Comparison of ENCODE assay signal across 1 cellular context in genomic region chr6:31738048-31738979, GRCh38.
TF ChIP-seq lines count a peak whose summit lies in the region.

No MANE protein-coding gene starts in this region.

TF ChIP-seq in K562, 482 proteins besides CTCF, POLR2A, EP300 and RAD21 (continued from another document and continues in another):
- TF ChIP-seq FOXO4 (CRISPR knock-in tag; IDR thresholded peaks at IDR 0.05) (peak; percentile 82), ATF1 (CRISPR knock-in tag; IDR thresholded peaks at IDR 0.05) (no peak), ATF1 (tag; IDR thresholded peaks at IDR 0.05) (peak; percentile 95), PHTF2 (CRISPR knock-in tag; IDR thresholded peaks at IDR 0.05) (no peak), PML (IDR thresholded peaks at IDR 0.05; ENCODE audit: low read length) (peak; percentile 82), RB1 (IDR thresholded peaks at IDR 0.05; ENCODE audit: low read depth) (no peak), SMC3 (conservative IDR thresholded peaks at IDR 0.05; ENCODE audit: insufficient read depth, low read depth, low read length) (no peak; the same call in 1 of the 2 replicates), TAF7 (tag; IDR thresholded peaks at IDR 0.05) (peak; percentile 4), ZNF444 (CRISPR knock-in tag; IDR thresholded peaks at IDR 0.05) (no peak), ZNF780A (CRISPR knock-in tag; IDR thresholded peaks at IDR 0.05) (no peak), DIDO1 (tag; IDR thresholded peaks at IDR 0.05; ENCODE audit: low read depth) (no peak), BACH1 (tag; IDR thresholded peaks at IDR 0.05) (no peak), FOXJ2 (tag; IDR thresholded peaks at IDR 0.05) (no peak), ARID3B (CRISPR knock-in tag; IDR thresholded peaks at IDR 0.05; ENCODE audit: borderline replicate concordance) (0 out of 2 replicates have a peak, but pooled peaks have one; percentile 89), RBM34 (IDR thresholded peaks at IDR 0.05; ENCODE audit: borderline replicate concordance, insufficient read depth, low read length) (no peak), ZBTB17 (CRISPR knock-in tag; IDR thresholded peaks at IDR 0.05) (peak; percentile 78), CBX2 (IDR thresholded peaks at IDR 0.05; ENCODE audit: insufficient read depth, low read length, poor library complexity, severe bottlenecking) (no peak), TCF7 (IDR thresholded peaks at IDR 0.05; ENCODE audit: borderline replicate concordance) (no peak), ZNF507 (tag; conservative IDR thresholded peaks at IDR 0.05) (no peak), IRF2 (CRISPR knock-in tag; IDR thresholded peaks at IDR 0.05) (no peak), ZSCAN32 (CRISPR knock-in tag; IDR thresholded peaks at IDR 0.05) (no peak), CSDE1 (IDR thresholded peaks at IDR 0.05) (0 out of 4 replicates have a peak, but pooled peaks of 1 of the 2 experiments have one; percentile 23), SP1 (CRISPR knock-in tag; IDR thresholded peaks at IDR 0.05) (peak; percentile 81), ELF1 (tag; IDR thresholded peaks at IDR 0.05) (no peak), KAT7 (CRISPR knock-in tag; IDR thresholded peaks at IDR 0.05; ENCODE audit: borderline replicate concordance) (no peak), SMARCC2 (IDR thresholded peaks at IDR 0.05; ENCODE audit: low read depth) (peak; percentile 54; the same call in 1 of the 2 replicates), KDM1A (IDR thresholded peaks at IDR 0.05) (no peak), CREBBP (IDR thresholded peaks at IDR 0.05; ENCODE audit: low read depth, low read length) (no peak), RCOR1 (IDR thresholded peaks at IDR 0.05; ENCODE audit: borderline replicate concordance in 1 of 2, low read depth in 2 of 2, low read length in 2 of 2) (peak in 1 of 2 experiments; percentile 94; a peak in 3 of 4 replicates), E2F1 (CRISPR knock-in tag; IDR thresholded peaks at IDR 0.05) (peak; percentile 59), TCF7L2 (IDR thresholded peaks at IDR 0.05; ENCODE audit: low read depth, low read length) (no peak), SNIP1 (IDR thresholded peaks at IDR 0.05; ENCODE audit: low read depth) (no peak), ZFP30 (CRISPR knock-in tag; IDR thresholded peaks at IDR 0.05; ENCODE audit: borderline replicate concordance) (peak; percentile 64; the same call in 1 of the 2 replicates), MXD1 (CRISPR knock-in tag; IDR thresholded peaks at IDR 0.05; ENCODE audit: borderline replicate concordance, poor library complexity, severe bottlenecking) (no peak), SMARCB1 (IDR thresholded peaks at IDR 0.05; ENCODE audit: insufficient read length, low read depth) (no peak), HCFC1 (IDR thresholded peaks at IDR 0.05; ENCODE audit: low read depth, low read length) (0 out of 2 replicates have a peak, but pooled peaks have one; percentile 58), ZNF175 (CRISPR knock-in tag; IDR thresholded peaks at IDR 0.05; ENCODE audit: low read depth) (no peak), SPI1 (IDR thresholded peaks at IDR 0.05; ENCODE audit: borderline replicate concordance, low read depth, low read length) (peak; percentile 93), HMGXB4 (CRISPR knock-in tag; IDR thresholded peaks at IDR 0.05) (0 out of 2 replicates have a peak, but pooled peaks have one; percentile 30), NCOA6 (IDR thresholded peaks at IDR 0.05) (no peak), ZBTB1 (CRISPR knock-in tag; IDR thresholded peaks at IDR 0.05; ENCODE audit: borderline replicate concordance, low read depth) (no peak), RNF219 (CRISPR knock-in tag; IDR thresholded peaks at IDR 0.05) (0 out of 2 replicates have a peak, but pooled peaks have one; percentile 47), HDAC6 (IDR thresholded peaks at IDR 0.05; ENCODE audit: low read depth, low read length) (no peak), PTRF (tag; IDR thresholded peaks at IDR 0.05) (no peak), MED1 (CRISPR knock-in tag; IDR thresholded peaks at IDR 0.05; ENCODE audit: borderline replicate concordance) (no peak), RBM22 (IDR thresholded peaks at IDR 0.05; ENCODE audit: low read depth, low read length, poor library complexity, severe bottlenecking) (no peak), FOXA1 (IDR thresholded peaks at IDR 0.05; ENCODE audit: borderline replicate concordance) (no peak), HBP1 (CRISPR knock-in tag; IDR thresholded peaks at IDR 0.05) (peak; percentile 96), ARID1B (IDR thresholded peaks at IDR 0.05) (no peak), KLF10 (CRISPR knock-in tag; IDR thresholded peaks at IDR 0.05) (0 out of 2 replicates have a peak, but pooled peaks have one; percentile 61), STAG1 (CRISPR knock-in tag; IDR thresholded peaks at IDR 0.05; ENCODE audit: borderline replicate concordance) (no peak), MLLT1 (IDR thresholded peaks at IDR 0.05) (no peak), RBM15 (IDR thresholded peaks at IDR 0.05; ENCODE audit: insufficient read depth, low read length) (no peak), ZNF280A (IDR thresholded peaks at IDR 0.05; ENCODE audit: low read depth, partially characterized antibody) (no peak), SAFB (IDR thresholded peaks at IDR 0.05; ENCODE audit: borderline replicate concordance, low read depth, low read length) (no peak), ARID2 (IDR thresholded peaks at IDR 0.05) (no peak), HSF4 (CRISPR knock-in tag; IDR thresholded peaks at IDR 0.05; ENCODE audit: borderline replicate concordance) (0 out of 2 replicates have a peak, but pooled peaks have one; percentile 75), ESRRA (IDR thresholded peaks at IDR 0.05; ENCODE audit: borderline replicate concordance, low read depth) (no peak), SMARCA4 (IDR thresholded peaks at IDR 0.05) (no peak), DEAF1 (CRISPR knock-in tag; IDR thresholded peaks at IDR 0.05) (0 out of 2 replicates have a peak, but pooled peaks have one; percentile 4), NFXL1 (CRISPR knock-in tag; IDR thresholded peaks at IDR 0.05) (no peak)
